1 cellular context compared by ENCODE assay signal in the genomic region with DNA sequence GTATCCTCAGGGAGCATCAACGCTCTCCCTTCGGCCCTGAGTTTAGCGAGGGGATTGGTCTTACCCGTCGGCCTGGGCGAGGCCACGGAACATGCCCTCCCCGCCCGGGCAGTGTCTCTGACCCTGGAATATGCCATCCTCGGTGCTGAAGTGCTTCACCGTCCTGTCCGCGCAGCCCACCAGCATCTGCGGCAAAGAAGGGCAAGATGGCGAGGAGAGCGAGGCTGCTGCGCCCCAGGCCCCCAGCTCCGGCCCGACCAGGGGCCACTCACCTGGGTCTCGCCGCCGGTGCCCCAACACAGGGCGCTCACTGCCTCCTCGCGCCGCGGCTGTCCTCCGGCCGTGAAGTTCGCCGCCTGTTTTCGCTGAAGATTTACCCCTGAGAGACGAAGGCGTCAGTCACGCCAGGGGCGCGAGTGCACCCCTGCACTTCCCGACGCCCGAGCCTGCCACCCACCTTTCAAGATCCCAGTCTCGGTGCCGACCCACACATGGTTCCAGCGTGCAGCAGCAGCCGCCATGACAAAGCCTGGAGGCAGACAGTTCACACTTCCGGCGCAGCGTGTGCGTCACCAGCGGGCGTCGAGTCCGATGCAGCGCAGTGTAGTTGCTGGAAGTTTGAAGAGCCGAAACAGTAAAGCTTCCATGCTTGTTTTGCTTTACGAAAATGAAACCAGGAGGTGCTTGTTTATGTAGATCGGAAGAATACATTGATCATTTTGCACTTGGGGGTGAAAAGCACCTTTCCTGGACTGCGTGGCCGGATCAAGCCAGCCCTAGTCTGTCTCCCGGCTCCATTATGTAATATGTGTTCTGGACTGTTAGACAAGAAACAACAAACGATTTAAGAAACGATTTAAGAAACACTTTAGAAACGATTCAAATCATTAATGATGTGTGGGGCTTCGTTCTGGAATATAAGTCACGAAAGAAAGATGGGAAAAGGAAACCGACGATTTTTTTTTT.
TF ChIP-seq lines count a peak whose summit lies in the region.

Gene WDR74, minus strand, starts transcription at position 541 of the 966 bp plus-strand sequence. Its CDS starts 20 bp downstream, at position 521.

TF ChIP-seq in GM12878, 131 proteins besides CTCF, POLR2A, EP300 and RAD21 (continued from another document):
- TF ChIP-seq ZNF687 (IDR thresholded peaks at IDR 0.05) (peak; percentile 51; the same call in 1 of the 2 replicates), RELA (IDR thresholded peaks at IDR 0.05; ENCODE audit: borderline replicate concordance, partially characterized antibody) (peak; percentile 32), USF2 (IDR thresholded peaks at IDR 0.05; ENCODE audit: borderline replicate concordance, low read depth, low read length) (no peak), PBX3 (IDR thresholded peaks at IDR 0.05; ENCODE audit: insufficient replicate concordance, low read depth, low read length) (no peak), RUNX3 (IDR thresholded peaks at IDR 0.05; ENCODE audit: low read length) (peak; percentile 49), RBBP5 (conservative IDR thresholded peaks at IDR 0.05) (0 out of 2 replicates have a peak, but pooled peaks have one; percentile 24), USF1 (IDR thresholded peaks at IDR 0.05; ENCODE audit: borderline replicate concordance, extremely low read length, insufficient read depth, low read depth, low read length) (no peak), ETV6 (conservative IDR thresholded peaks at IDR 0.05 in 1 of 2, IDR thresholded peaks at IDR 0.05 in 1 of 2; ENCODE audit: borderline replicate concordance in 1 of 2, low read depth in 1 of 2) (peak in 1 of 2 experiments; percentile 15; a peak in 1 of 4 replicates), ZNF274 (IDR thresholded peaks at IDR 0.05; ENCODE audit: insufficient read depth, insufficient read length) (no peak), POLR2AphosphoS5 (IDR thresholded peaks at IDR 0.05; ENCODE audit: low read length) (peak; percentile 88), STAT1 (conservative IDR thresholded peaks at IDR 0.05) (0 out of 2 replicates have a peak, but pooled peaks have one; percentile 25), NRF1 (conservative IDR thresholded peaks at IDR 0.05; ENCODE audit: low read depth, low read length) (no peak), SUZ12 (IDR thresholded peaks at IDR 0.05; ENCODE audit: unreplicated experiment) (no peak), FOXK2 (IDR thresholded peaks at IDR 0.05) (peak; percentile 94), ZNF622 (IDR thresholded peaks at IDR 0.05) (no peak)
- TF ChIP-seq, protein P1, sequence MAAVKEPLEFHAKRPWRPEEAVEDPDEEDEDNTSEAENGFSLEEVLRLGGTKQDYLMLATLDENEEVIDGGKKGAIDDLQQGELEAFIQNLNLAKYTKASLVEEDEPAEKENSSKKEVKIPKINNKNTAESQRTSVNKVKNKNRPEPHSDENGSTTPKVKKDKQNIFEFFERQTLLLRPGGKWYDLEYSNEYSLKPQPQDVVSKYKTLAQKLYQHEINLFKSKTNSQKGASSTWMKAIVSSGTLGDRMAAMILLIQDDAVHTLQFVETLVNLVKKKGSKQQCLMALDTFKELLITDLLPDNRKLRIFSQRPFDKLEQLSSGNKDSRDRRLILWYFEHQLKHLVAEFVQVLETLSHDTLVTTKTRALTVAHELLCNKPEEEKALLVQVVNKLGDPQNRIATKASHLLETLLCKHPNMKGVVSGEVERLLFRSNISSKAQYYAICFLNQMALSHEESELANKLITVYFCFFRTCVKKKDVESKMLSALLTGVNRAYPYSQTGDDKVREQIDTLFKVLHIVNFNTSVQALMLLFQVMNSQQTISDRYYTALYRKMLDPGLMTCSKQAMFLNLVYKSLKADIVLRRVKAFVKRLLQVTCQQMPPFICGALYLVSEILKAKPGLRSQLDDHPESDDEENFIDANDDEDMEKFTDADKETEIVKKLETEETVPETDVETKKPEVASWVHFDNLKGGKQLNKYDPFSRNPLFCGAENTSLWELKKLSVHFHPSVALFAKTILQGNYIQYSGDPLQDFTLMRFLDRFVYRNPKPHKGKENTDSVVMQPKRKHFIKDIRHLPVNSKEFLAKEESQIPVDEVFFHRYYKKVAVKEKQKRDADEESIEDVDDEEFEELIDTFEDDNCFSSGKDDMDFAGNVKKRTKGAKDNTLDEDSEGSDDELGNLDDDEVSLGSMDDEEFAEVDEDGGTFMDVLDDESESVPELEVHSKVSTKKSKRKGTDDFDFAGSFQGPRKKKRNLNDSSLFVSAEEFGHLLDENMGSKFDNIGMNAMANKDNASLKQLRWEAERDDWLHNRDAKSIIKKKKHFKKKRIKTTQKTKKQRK (IDR thresholded peaks at IDR 0.05; ENCODE audit: low read depth, low read length), result no peak
- TF ChIP-seq, protein P2, sequence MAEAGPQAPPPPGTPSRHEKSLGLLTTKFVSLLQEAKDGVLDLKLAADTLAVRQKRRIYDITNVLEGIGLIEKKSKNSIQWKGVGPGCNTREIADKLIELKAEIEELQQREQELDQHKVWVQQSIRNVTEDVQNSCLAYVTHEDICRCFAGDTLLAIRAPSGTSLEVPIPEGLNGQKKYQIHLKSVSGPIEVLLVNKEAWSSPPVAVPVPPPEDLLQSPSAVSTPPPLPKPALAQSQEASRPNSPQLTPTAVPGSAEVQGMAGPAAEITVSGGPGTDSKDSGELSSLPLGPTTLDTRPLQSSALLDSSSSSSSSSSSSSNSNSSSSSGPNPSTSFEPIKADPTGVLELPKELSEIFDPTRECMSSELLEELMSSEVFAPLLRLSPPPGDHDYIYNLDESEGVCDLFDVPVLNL (IDR thresholded peaks at IDR 0.05; ENCODE audit: low read depth, low read length), result no peak
- TF ChIP-seq, protein P3, sequence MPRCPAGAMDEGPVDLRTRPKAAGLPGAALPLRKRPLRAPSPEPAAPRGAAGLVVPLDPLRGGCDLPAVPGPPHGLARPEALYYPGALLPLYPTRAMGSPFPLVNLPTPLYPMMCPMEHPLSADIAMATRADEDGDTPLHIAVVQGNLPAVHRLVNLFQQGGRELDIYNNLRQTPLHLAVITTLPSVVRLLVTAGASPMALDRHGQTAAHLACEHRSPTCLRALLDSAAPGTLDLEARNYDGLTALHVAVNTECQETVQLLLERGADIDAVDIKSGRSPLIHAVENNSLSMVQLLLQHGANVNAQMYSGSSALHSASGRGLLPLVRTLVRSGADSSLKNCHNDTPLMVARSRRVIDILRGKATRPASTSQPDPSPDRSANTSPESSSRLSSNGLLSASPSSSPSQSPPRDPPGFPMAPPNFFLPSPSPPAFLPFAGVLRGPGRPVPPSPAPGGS (IDR thresholded peaks at IDR 0.05; ENCODE audit: borderline replicate concordance, insufficient read depth, low read depth, low read length, poor library complexity, severe bottlenecking), result no peak
TF ChIP-seq in GM12878: peak in this region for 72.
